1 cellular context compared by ENCODE assay signal in the genomic region with DNA sequence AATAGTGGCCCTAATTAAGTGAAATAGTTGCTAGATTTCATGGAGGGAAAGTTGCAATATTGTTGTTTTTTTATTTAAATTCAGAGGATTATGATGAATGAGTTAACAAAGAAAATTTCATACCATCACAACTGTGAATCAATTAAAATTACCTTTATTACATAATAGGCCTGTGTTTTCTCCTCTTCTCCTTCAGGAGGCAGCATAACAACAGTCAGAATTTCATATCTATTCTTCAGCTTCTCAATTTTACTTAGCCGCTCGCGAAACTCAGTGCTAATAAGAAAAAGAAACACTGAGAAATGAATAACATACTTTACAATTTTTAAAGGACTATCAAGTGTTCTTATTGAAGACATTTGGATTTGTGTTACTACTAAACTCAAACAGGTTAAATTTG.
TF ChIP-seq lines count a peak whose summit lies in the region.

No MANE protein-coding gene starts in this region.

TF ChIP-seq in SK-N-SH treated with all-trans-retinoic acid at 6 μM for 48 hours, 23 proteins besides CTCF, POLR2A, EP300 and RAD21 (continued from another document):
- TF ChIP-seq, protein P1, sequence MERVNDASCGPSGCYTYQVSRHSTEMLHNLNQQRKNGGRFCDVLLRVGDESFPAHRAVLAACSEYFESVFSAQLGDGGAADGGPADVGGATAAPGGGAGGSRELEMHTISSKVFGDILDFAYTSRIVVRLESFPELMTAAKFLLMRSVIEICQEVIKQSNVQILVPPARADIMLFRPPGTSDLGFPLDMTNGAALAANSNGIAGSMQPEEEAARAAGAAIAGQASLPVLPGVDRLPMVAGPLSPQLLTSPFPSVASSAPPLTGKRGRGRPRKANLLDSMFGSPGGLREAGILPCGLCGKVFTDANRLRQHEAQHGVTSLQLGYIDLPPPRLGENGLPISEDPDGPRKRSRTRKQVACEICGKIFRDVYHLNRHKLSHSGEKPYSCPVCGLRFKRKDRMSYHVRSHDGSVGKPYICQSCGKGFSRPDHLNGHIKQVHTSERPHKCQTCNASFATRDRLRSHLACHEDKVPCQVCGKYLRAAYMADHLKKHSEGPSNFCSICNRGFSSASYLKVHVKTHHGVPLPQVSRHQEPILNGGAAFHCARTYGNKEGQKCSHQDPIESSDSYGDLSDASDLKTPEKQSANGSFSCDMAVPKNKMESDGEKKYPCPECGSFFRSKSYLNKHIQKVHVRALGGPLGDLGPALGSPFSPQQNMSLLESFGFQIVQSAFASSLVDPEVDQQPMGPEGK (CRISPR knock-in tag; IDR thresholded peaks at IDR 0.05; ENCODE audit: borderline replicate concordance): no peak
- TF ChIP-seq ZFP3 (CRISPR knock-in tag; IDR thresholded peaks at IDR 0.05) (no peak), ARNTL (CRISPR knock-in tag; IDR thresholded peaks at IDR 0.05; ENCODE audit: borderline replicate concordance, low read depth) (no peak), TOX (CRISPR knock-in tag; IDR thresholded peaks at IDR 0.05; ENCODE audit: borderline replicate concordance) (no peak), OSR1 (CRISPR knock-in tag; IDR thresholded peaks at IDR 0.05) (no peak)
